21 cellular contexts compared by ENCODE assay signal in genomic region chr3:55547086-55547666, GRCh38.
DNase-seq lines count a peak whose midpoint lies in the region; TF ChIP-seq lines count a peak whose summit lies in the region.
"Had no signal": no experiment of that assay in that cellular context is flagged by ENCODE, and none has a peak within 500 bp of the region (broad histone marks: within the 10 kb centered on the region; RNA-seq: fewer than 3 reads in every experiment).

No MANE protein-coding gene starts in this region.

- H3K23ac ChIP-seq in mesenchymal stem cell (ENCODE audit: low read length in 2 of 2): no peak overlapping the region

- H4K91ac ChIP-seq in mesenchymal stem cell (ENCODE audit: low read length): peak overlapping the region; percentile 54

- H2BK120ac ChIP-seq in mesenchymal stem cell (ENCODE audit: low read depth, low read length): no peak overlapping the region

- TF ChIP-seq CTCF in type B pancreatic cell (conservative IDR thresholded peaks at IDR 0.05): no peak

- peak overlapping the region in 1 of 2 experiments; percentile 25 for H2BK12ac ChIP-seq in mesenchymal stem cell (ENCODE audit: low read length in 2 of 2)

- H3K9ac ChIP-seq in mesenchymal stem cell (ENCODE audit: low read length): no peak overlapping the region
- H3K9ac ChIP-seq: SK-N-SH had no signal

- H2AFZ ChIP-seq in mesenchymal stem cell (ENCODE audit: low read depth, low read length): no peak overlapping the region

- H3K27me3 Mint-ChIP-seq in type B pancreatic cell: peaks cover 27% of the 10 kb centered on the region

- H4K8ac ChIP-seq in mesenchymal stem cell (ENCODE audit: low read length): no peak overlapping the region

- peak; percentile 83 for DNase-seq in NCI-H146 (lab: John Stamatoyannopoulos, UW)
- DNase-seq in NCI-H748 (lab: John Stamatoyannopoulos, UW; ENCODE audit: unreplicated experiment): peak; percentile 56
- no peak for DNase-seq in mesenchymal stem cell
- DNase-seq in type B pancreatic cell (ENCODE audit: extremely low spot score, unreplicated experiment): no peak
- DNase-seq in NOMO-1 (lab: John Stamatoyannopoulos, UW; ENCODE audit: unreplicated experiment in 2 of 2): no peak
- DNase-seq in NCI-H510A (lab: John Stamatoyannopoulos, UW): no peak
- DNase-seq in LoVo (ENCODE audit: low spot score): no peak
- DNase-seq: BE2C, EL, GF-D8, H9, KBM-7, NCI-H1105, NCI-H1694 treated with DMSO at 0.1 percent for 48 hours, NCI-H2107, NCI-H510A treated with DMSO at 0.1 percent for 48 hours, PC-3, RPMI8226, SHP77 treated with DMSO at 0.1 percent for 48 hours, SK-N-SH had no signal

- no peaks in the 10 kb centered on the region for H3K36me3 ChIP-seq in mesenchymal stem cell (ENCODE audit: control insufficient read depth in 1 of 2, insufficient read depth in 2 of 2, low read depth in 1 of 2, low read length in 2 of 2)
- H3K36me3 ChIP-seq: BE2C had no signal

- 84% methylated on average over 16 of the region's 16 CpGs for WGBS in mesenchymal stem cell

- no peaks in the 10 kb centered on the region for H3K79me1 ChIP-seq in mesenchymal stem cell (replicated peaks; ENCODE audit: low read length, poor library complexity, severe bottlenecking)

- H3K4me3 Mint-ChIP-seq in type B pancreatic cell: peak overlapping the region; percentile 39
- H3K4me3 Mint-ChIP-seq: H9 had no signal

- H2BK5ac ChIP-seq in mesenchymal stem cell (ENCODE audit: low read depth, low read length, poor library complexity, severe bottlenecking): no peak overlapping the region

- no peak overlapping the region for H2AK5ac ChIP-seq in mesenchymal stem cell (ENCODE audit: low read length, severe bottlenecking)

- H3K4me1 ChIP-seq in mesenchymal stem cell (ENCODE audit: control insufficient read depth, insufficient read depth, low read depth, low read length): peaks cover 4% of the 10 kb centered on the region
- H3K4me1 ChIP-seq: A549, BE2C had no signal

- peaks cover 8% of the 10 kb centered on the region for H3K36me3 Mint-ChIP-seq in type B pancreatic cell

- H3K18ac ChIP-seq in mesenchymal stem cell (ENCODE audit: low read depth in 1 of 2, low read length in 2 of 2): no peak overlapping the region

- peaks cover 5% of the 10 kb centered on the region for H3K9me3 Mint-ChIP-seq in type B pancreatic cell

- H3K4ac ChIP-seq in mesenchymal stem cell (ENCODE audit: low read depth in 1 of 2, low read length in 2 of 2): no peak overlapping the region

- H3K4me1 Mint-ChIP-seq in type B pancreatic cell (ENCODE audit: unreplicated experiment): peaks cover 52% of the 10 kb centered on the region

- peak overlapping the region; percentile 58 for H3K27ac Mint-ChIP-seq in type B pancreatic cell

- H3K4me3 ChIP-seq in mesenchymal stem cell (ENCODE audit: insufficient read depth in 1 of 2, low read depth in 1 of 2, low read length in 2 of 2): no peak overlapping the region
- H3K4me3 ChIP-seq: A549 had no signal

- H3K9me3 ChIP-seq in mesenchymal stem cell (ENCODE audit: control insufficient read depth, low read length): no peaks in the 10 kb centered on the region
- H3K9me3 ChIP-seq: A549, BE2C, SK-N-SH had no signal

- peaks cover 20 to 41% of the 10 kb centered on the region in 2 experiments for H3K27me3 ChIP-seq in mesenchymal stem cell (ENCODE audit: control insufficient read depth in 1 of 2, insufficient read depth in 1 of 2, low read length in 2 of 2)
- H3K27me3 ChIP-seq: BE2C had no signal

- H3K27ac ChIP-seq in mesenchymal stem cell (ENCODE audit: low read length, poor library complexity, severe bottlenecking): no peak overlapping the region
- H3K27ac ChIP-seq: A549 had no signal

- H3K14ac ChIP-seq in mesenchymal stem cell (ENCODE audit: low read length in 2 of 2): no peak overlapping the region

- no peak overlapping the region for H3K4me2 ChIP-seq in mesenchymal stem cell (ENCODE audit: low read length, poor library complexity, severe bottlenecking)
- H3K4me2 ChIP-seq: A549, SK-N-SH had no signal

- peak overlapping the region; percentile 17 for H2BK15ac ChIP-seq in mesenchymal stem cell (ENCODE audit: low read depth, poor library complexity, severe bottlenecking)

Comparison
In these comparisons a context has a peak if more than half of its experiments do, and no peak if none do; other contexts are left out.
1. DNase-seq: peak in NCI-H146 (single experiment) and NCI-H748 (single experiment); none in mesenchymal stem cell (single experiment), type B pancreatic cell (single experiment), NOMO-1 (0 of 2), NCI-H510A (single experiment) and LoVo (single experiment).